ENCODE assay signal across 26 cellular contexts in the genomic region with DNA sequence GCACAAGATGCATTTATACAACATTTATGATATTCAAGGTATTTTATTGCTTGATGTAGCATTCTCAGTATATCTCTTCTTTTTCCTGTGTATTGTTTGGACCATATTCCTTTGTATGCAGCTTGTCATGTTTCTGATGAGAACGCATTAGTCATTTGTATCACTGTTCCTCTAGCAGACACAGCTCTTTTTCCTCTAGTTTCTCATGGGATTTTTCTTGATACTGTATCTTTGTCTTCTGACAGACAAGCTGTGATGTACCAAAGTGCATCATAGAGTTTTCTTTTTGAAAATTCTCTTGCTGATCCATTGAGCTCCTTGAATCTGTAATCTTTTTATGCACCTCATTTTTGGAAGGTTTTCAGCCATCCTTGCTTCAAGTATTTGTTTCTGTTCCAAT.
"Had no signal": no experiment of that assay in that cellular context is flagged by ENCODE, and none has a peak within 500 bp of the region (broad histone marks: within the 10 kb centered on the region; RNA-seq: fewer than 3 reads in every experiment).

No MANE protein-coding gene starts in this region.

- DNase-seq: stimulated activated CD4-positive, alpha-beta T cell treated with anti-CD3 and anti-CD28 coated beads, Interleukin-2, amount 100 ng/mL, for 48 hours; stimulated activated CD4-positive, alpha-beta T cell treated with anti-CD3 and anti-CD28 coated beads, Interleukin-4, amount 100 ng/mL, for 1 hour; stimulated activated CD4-positive, alpha-beta T cell treated with anti-CD3 and anti-CD28 coated beads, Interleukin-4, amount 100 ng/mL, for 24 hours; stimulated activated CD4-positive, alpha-beta T cell treated with anti-CD3 and anti-CD28 coated beads, Interleukin-4, amount 100 ng/mL, for 4 hours; stimulated activated CD8-positive, alpha-beta memory T cell treated with anti-CD3 and anti-CD28 coated beads, Interleukin-4, amount 100 ng/mL, for 48 hours; stimulated activated naive B cell treated with anti-CD40 and anti-IgM and Interleukin-4, amounts not matched to agents 10 μg/mL and 1 μg/mL and 100 μg/mL, for 72 hours; stimulated activated naive CD4-positive, alpha-beta T cell; stimulated activated naive CD4-positive, alpha-beta T cell treated with Interleukin-2 at 50 U/mL for 16 hours; stimulated activated naive CD8-positive, alpha-beta T cell treated with anti-CD3 and anti-CD28 coated beads, Interleukin-15, amount 100 ng/mL, for 72 hours; stimulated activated naive CD8-positive, alpha-beta T cell treated with anti-CD3 and anti-CD28 coated beads, Interleukin-15, Interleukin-2, amounts not matched to agents 100 U/mL and 50 U/mL, for 24 hours; stomach; substantia nigra; testis; thyroid gland; tibial artery; transverse colon; trophoblast cell; upper lobe of left lung; upper lobe of right lung; uterus had no signal

- H3K27ac ChIP-seq: stomach, suprapubic skin, testis, thoracic aorta, thyroid gland, tibial artery, tibial nerve, transverse colon, upper lobe of left lung, upper lobe of right lung, uterus, vagina had no signal

- H3K4me1 ChIP-seq: stomach, suprapubic skin, testis, thyroid gland, tibial artery, tibial nerve, transverse colon, upper lobe of left lung, upper lobe of right lung, uterus, vagina had no signal

- H3K9me3 ChIP-seq: stomach, suprapubic skin, testis, thoracic aorta, thyroid gland, tibial artery, tibial nerve, transverse colon, upper lobe of left lung, upper lobe of right lung, uterus, vagina had no signal

- H3K36me3 ChIP-seq: stomach, suprapubic skin, thoracic aorta, thyroid gland, tibial artery, transverse colon, upper lobe of left lung, upper lobe of right lung, uterus, vagina had no signal

- H3K4me3 ChIP-seq: stomach, suprapubic skin, testis, thoracic aorta, thyroid gland, tibial artery, tibial nerve, transverse colon, upper lobe of left lung, upper lobe of right lung, uterus, vagina had no signal

- ATAC-seq: stimulated activated effector memory CD8-positive, alpha-beta T cell treated with anti-CD3 and anti-CD28 coated beads, Interleukin-12 subunit alpha, Interleukin-12 subunit beta, amount 100 ng/mL, for 72 hours; stimulated activated memory B cell treated with anti-CD40 and anti-IgM and Interleukin-4, amounts not matched to agents 10 μg/mL and 1 μg/mL and 100 μg/mL, for 72 hours; stimulated activated naive B cell treated with anti-CD40 and anti-IgM and Interleukin-4, amounts not matched to agents 10 μg/mL and 1 μg/mL and 100 μg/mL, for 72 hours; stimulated activated naive CD8-positive, alpha-beta T cell treated with anti-CD3 and anti-CD28 coated beads, Interleukin-15, amount 100 ng/mL, for 72 hours; stimulated activated naive CD8-positive, alpha-beta T cell treated with anti-CD3 and anti-CD28 coated beads, Interleukin-15, Interleukin-2, amounts not matched to agents 100 U/mL and 50 U/mL, for 24 hours; upper lobe of right lung had no signal

- H3K27me3 ChIP-seq: stomach, suprapubic skin, testis, thyroid gland, tibial artery, tibial nerve, transverse colon, upper lobe of left lung, upper lobe of right lung, uterus, vagina had no signal
